Comparison of ENCODE assay signal across 21 cellular contexts in genomic region chr4:27189683-27190082, GRCh38.
"Had no signal": no experiment of that assay in that cellular context is flagged by ENCODE, and none has a peak within 500 bp of the region (broad histone marks: within the 10 kb centered on the region; RNA-seq: fewer than 3 reads in every experiment).

No MANE protein-coding gene starts in this region.

- H3K9ac ChIP-seq: parathyroid adenoma had no signal

- H3K4me2 ChIP-seq: smooth muscle cell had no signal

- H2AFZ ChIP-seq: parathyroid adenoma had no signal

- H3K27me3 ChIP-seq: colonic mucosa, esophagus muscularis mucosa, gastroesophageal sphincter, neutrophil, right atrium auricular region, stomach, tibial artery had no signal

- H3K4me1 ChIP-seq: colonic mucosa, foreskin keratinocyte, gastroesophageal sphincter, parathyroid adenoma, right atrium auricular region, stomach, tibial artery had no signal

- H3K4me3 ChIP-seq: colonic mucosa, esophagus muscularis mucosa, gastroesophageal sphincter, lung, right atrium auricular region, smooth muscle cell, stomach, tibial artery had no signal

- H3K79me2 ChIP-seq: parathyroid adenoma had no signal

- H3K27ac ChIP-seq: colonic mucosa, esophagus muscularis mucosa, foreskin keratinocyte, gastroesophageal sphincter, neutrophil, parathyroid adenoma, right atrium auricular region, stomach, tibial artery had no signal

- H3K36me3 ChIP-seq: colonic mucosa, esophagus muscularis mucosa, gastroesophageal sphincter, neutrophil, right atrium auricular region, stomach, tibial artery had no signal

- ATAC-seq: foreskin keratinocyte; gastroesophageal sphincter; left lobe of liver; natural killer cell; sciatic nerve; stimulated activated effector memory CD8-positive, alpha-beta T cell treated with anti-CD3 and anti-CD28 coated beads, Interleukin-12 subunit alpha, Interleukin-12 subunit beta, amount 100 ng/mL, for 72 hours had no signal

- H3K9me3 ChIP-seq: colonic mucosa, esophagus muscularis mucosa, gastroesophageal sphincter, neutrophil, right atrium auricular region, stomach, tibial artery had no signal

- DNase-seq: colonic mucosa; effector CD8-positive, alpha-beta T cell; foreskin keratinocyte; glutamatergic neuron; natural killer cell; stimulated activated CD4-positive, alpha-beta T cell treated with anti-CD3 and anti-CD28 coated beads, Interleukin-12 subunit alpha, Interleukin-12 subunit beta, amount 100 ng/mL, for 4 hours; stimulated activated CD4-positive, alpha-beta T cell treated with anti-CD3 and anti-CD28 coated beads, Interleukin-1b, Interleukin-23, amount 100 ng/mL, for 48 hours; stimulated activated CD4-positive, alpha-beta T cell treated with anti-CD3 and anti-CD28 coated beads, Interleukin-4, amount 100 ng/mL, for 24 hours; stimulated activated naive CD4-positive, alpha-beta T cell treated with Interleukin-2 at 50 U/mL for 16 hours; stomach; tibial artery had no signal
